28 cellular contexts compared by ENCODE assay signal in genomic region chr2:12934181-12934756, GRCh38.
"Had no signal": no experiment of that assay in that cellular context is flagged by ENCODE, and none has a peak within 500 bp of the region (broad histone marks: within the 10 kb centered on the region; RNA-seq: fewer than 3 reads in every experiment).

No MANE protein-coding gene starts in this region.

- H3K36me3 ChIP-seq: brain microvascular endothelial cell, cardiac muscle cell, SJCRH30 had no signal

- H3K27me3 Mint-ChIP-seq: activated T-helper 17 cell treated with anti-CD3 and anti-CD28 coated beads, Interleukin-2, amount 50 U/mL, for 72 hours; central memory CD8-positive, alpha-beta T cell had no signal

- H3K27ac ChIP-seq: brain microvascular endothelial cell, cardiac muscle cell, SJCRH30, SK-N-MC had no signal

- DNase-seq: activated CD4-positive, alpha-beta T cell treated with anti-CD3 and anti-CD28 coated beads, Interleukin-2, amount 10 ng/mL, durations not matched to agents 24 days and 14 days; activated CD4-positive, alpha-beta T cell treated with anti-CD3 and anti-CD28 coated beads, Interleukin-2, amount 50 U/mL, for 4 hours; activated CD8-positive, alpha-beta T cell treated with anti-CD3 and anti-CD28 coated beads for 36 hours; activated effector memory CD4-positive, alpha-beta T cell treated with anti-CD3 and anti-CD28 coated beads, Interleukin-2, amount 50 U/mL, for 16 hours; activated naive CD4-positive, alpha-beta T cell; activated naive CD4-positive, alpha-beta T cell treated with anti-CD3 and anti-CD28 coated beads, Interleukin-2, amount 50 U/mL, for 16 hours; activated naive CD8-positive, alpha-beta T cell treated with anti-CD3 and anti-CD28 coated beads for 36 hours; activated T-cell treated with anti-CD3 and anti-CD28 coated beads, Interleukin-2, amount 50 U/mL, for 1 hour; activated T-cell treated with anti-CD3 and anti-CD28 coated beads, Interleukin-2, amount 50 U/mL, for 72 hours; amniotic stem cell; aorta; brain microvascular endothelial cell; Karpas-422; NCI-H1105; NCI-H1417 treated with DMSO at 0.1 percent for 48 hours; NCI-H187 treated with DMSO at 0.1 percent for 48 hours; NCI-H2081 treated with DMSO at 0.1 percent for 48 hours; NCI-H345; NCI-H524 treated with DMSO at 0.1 percent for 48 hours; SHP77; SJCRH30 had no signal

- H3K27me3 ChIP-seq: brain microvascular endothelial cell, cardiac muscle cell, SJCRH30 had no signal

- H3K4me3 ChIP-seq: cardiac muscle cell, SJCRH30, SK-N-MC had no signal

- FAIRE-seq: TTC549 had no signal

- H3K9me3 Mint-ChIP-seq: activated CD4-positive, alpha-beta T cell treated with anti-CD3 and anti-CD28 coated beads, Interleukin-2, amount 10 ng/mL, durations not matched to agents 24 days and 14 days; activated CD8-positive, alpha-beta T cell treated with anti-CD3 and anti-CD28 coated beads for 36 hours; activated naive CD8-positive, alpha-beta T cell treated with anti-CD3 and anti-CD28 coated beads for 36 hours; activated T-cell treated with anti-CD3 and anti-CD28 coated beads, Interleukin-2, amount 50 U/mL, for 72 hours; activated T-helper 17 cell treated with anti-CD3 and anti-CD28 coated beads, Interleukin-2, amount 50 U/mL, for 72 hours; central memory CD8-positive, alpha-beta T cell; T-helper 2 cell treated with Interferon-gamma antibody and Interleukin-4, amounts not matched to agents 5 μg/mL and 100 μg/mL, for 36 hours had no signal

- H3K27ac Mint-ChIP-seq: activated CD4-positive, alpha-beta T cell treated with anti-CD3 and anti-CD28 coated beads, Interleukin-2, amount 10 ng/mL, durations not matched to agents 24 days and 14 days; activated CD8-positive, alpha-beta T cell treated with anti-CD3 and anti-CD28 coated beads for 36 hours; activated naive CD8-positive, alpha-beta T cell treated with anti-CD3 and anti-CD28 coated beads for 36 hours; activated T-cell treated with anti-CD3 and anti-CD28 coated beads, Interleukin-2, amount 50 U/mL, for 72 hours; activated T-helper 17 cell treated with anti-CD3 and anti-CD28 coated beads, Interleukin-2, amount 50 U/mL, for 72 hours; T-helper 2 cell treated with Interferon-gamma antibody and Interleukin-4, amounts not matched to agents 5 μg/mL and 100 μg/mL, for 36 hours had no signal

- H3K9me3 ChIP-seq: SJCRH30 had no signal

- H3K36me3 Mint-ChIP-seq: activated naive CD8-positive, alpha-beta T cell treated with anti-CD3 and anti-CD28 coated beads for 36 hours had no signal

- H3K4me3 Mint-ChIP-seq: activated CD4-positive, alpha-beta T cell treated with anti-CD3 and anti-CD28 coated beads, Interleukin-2, amount 10 ng/mL, durations not matched to agents 24 days and 14 days; activated CD8-positive, alpha-beta T cell treated with anti-CD3 and anti-CD28 coated beads for 36 hours; activated naive CD8-positive, alpha-beta T cell treated with anti-CD3 and anti-CD28 coated beads for 36 hours; activated T-cell treated with anti-CD3 and anti-CD28 coated beads, Interleukin-2, amount 50 U/mL, for 72 hours; activated T-helper 17 cell treated with anti-CD3 and anti-CD28 coated beads, Interleukin-2, amount 50 U/mL, for 72 hours; central memory CD8-positive, alpha-beta T cell; T-helper 2 cell treated with Interferon-gamma antibody and Interleukin-4, amounts not matched to agents 5 μg/mL and 100 μg/mL, for 36 hours had no signal

- ATAC-seq: activated CD8-positive, alpha-beta T cell treated with anti-CD3 and anti-CD28 coated beads for 36 hours; activated T-cell treated with anti-CD3 and anti-CD28 coated beads, Interleukin-2, amount 50 U/mL, for 72 hours; activated T-helper 17 cell treated with anti-CD3 and anti-CD28 coated beads, Interleukin-2, amount 50 U/mL, for 72 hours; Panc1 had no signal

- H3K4me1 Mint-ChIP-seq: activated CD4-positive, alpha-beta T cell treated with anti-CD3 and anti-CD28 coated beads, Interleukin-2, amount 10 ng/mL, durations not matched to agents 24 days and 14 days; activated naive CD8-positive, alpha-beta T cell treated with anti-CD3 and anti-CD28 coated beads for 36 hours; activated T-helper 17 cell treated with anti-CD3 and anti-CD28 coated beads, Interleukin-2, amount 50 U/mL, for 72 hours had no signal
